In genomic region chr1:115706774-115707425, GRCh38 we compare ENCODE assay signal across 9 cellular contexts.
DNase-seq lines count a peak whose midpoint lies in the region; ATAC-seq, FAIRE-seq and TF ChIP-seq lines count a peak whose summit lies in the region.
"Had no signal": no experiment of that assay in that cellular context is flagged by ENCODE, and none has a peak within 500 bp of the region (broad histone marks: within the 10 kb centered on the region; RNA-seq: fewer than 3 reads in every experiment).

No MANE protein-coding gene starts in this region.

- H3K36me3 ChIP-seq in NT2/D1 (ENCODE audit: insufficient read depth, insufficient read length, low read length) (no peaks in the 10 kb centered on the region), H1 (ENCODE audit: control insufficient read depth in 2 of 4, insufficient read depth in 4 of 4, low read length in 3 of 4) (no peaks in the 10 kb centered on the region)
- no peaks in the 10 kb centered on the region for H3K36me3 ChIP-seq in CD8-positive, alpha-beta memory T cell (ENCODE audit: insufficient read depth, low read length)

- H3K79me1 ChIP-seq in H1 (ENCODE audit: low read depth, low read length): no peaks in the 10 kb centered on the region

- no peak overlapping the region for H2AK5ac ChIP-seq in H1 (ENCODE audit: low read depth, low read length)

- no peaks in the 10 kb centered on the region for H3K36me3 Mint-ChIP-seq in CD8-positive, alpha-beta memory T cell
- H3K36me3 Mint-ChIP-seq: activated naive CD4-positive, alpha-beta T cell treated with anti-CD3 and anti-CD28 coated beads, Interleukin-2, amount 50 U/mL, for 24 hours had no signal

- H4K91ac ChIP-seq in H1 (replicated peaks; ENCODE audit: insufficient read length, low read length): no peak overlapping the region

- POLR2A ChIA-PET in H1 (lab: Charles Lee; ENCODE audit: partially characterized antibody): no interaction called here
- POLR2A ChIA-PET in CD8-positive, alpha-beta memory T cell (lab: Charles Lee): no interaction called here

- no peak overlapping the region for H3K56ac ChIP-seq in H1 (replicated peaks; ENCODE audit: insufficient read length, low read depth, low read length)

- no peak overlapping the region for H3K9ac ChIP-seq in NT2/D1 (ENCODE audit: insufficient read length, low read depth)
- H3K9ac ChIP-seq in H1 (replicated peaks in 1 of 4; ENCODE audit: extremely low read depth in 1 of 4, low read depth in 3 of 4, low read length in 3 of 4): no peak overlapping the region

- peak; percentile 7 for FAIRE-seq in H1 (lab: Jason Lieb, UNC)

- no peaks in the 10 kb centered on the region for H4K20me1 ChIP-seq in H1 (replicated peaks in 1 of 2; ENCODE audit: control insufficient read depth in 1 of 2, insufficient read depth in 2 of 2, low read length in 2 of 2)

- ATAC-seq in HG03159 (IDR thresholded peaks at IDR 0.05; ENCODE audit: unreplicated experiment) (peak; percentile 57), HG02870 (IDR thresholded peaks at IDR 0.05; ENCODE audit: unreplicated experiment) (no peak)

- no peak overlapping the region for H2BK15ac ChIP-seq in H1 (ENCODE audit: low read length)

- no peak overlapping the region for H3K27ac Mint-ChIP-seq in CD8-positive, alpha-beta memory T cell
- H3K27ac Mint-ChIP-seq: activated naive CD4-positive, alpha-beta T cell treated with anti-CD3 and anti-CD28 coated beads, Interleukin-2, amount 50 U/mL, for 24 hours had no signal

- no peak overlapping the region for H3K4me3 Mint-ChIP-seq in CD8-positive, alpha-beta memory T cell
- H3K4me3 Mint-ChIP-seq: activated naive CD4-positive, alpha-beta T cell treated with anti-CD3 and anti-CD28 coated beads, Interleukin-2, amount 50 U/mL, for 24 hours had no signal

- no peaks in the 10 kb centered on the region for H3K4me1 Mint-ChIP-seq in CD8-positive, alpha-beta memory T cell
- H3K4me1 Mint-ChIP-seq: activated naive CD4-positive, alpha-beta T cell treated with anti-CD3 and anti-CD28 coated beads, Interleukin-2, amount 50 U/mL, for 24 hours had no signal

- peak; percentile 66 to 74 for TF ChIP-seq RAD21 in H1 (IDR thresholded peaks at IDR 0.05 in 1 of 2, conservative IDR thresholded peaks at IDR 0.05 in 1 of 2; ENCODE audit: low read depth in 2 of 2, low read length in 2 of 2)

- H3K9me3 Mint-ChIP-seq in CD8-positive, alpha-beta memory T cell: no peaks in the 10 kb centered on the region
- H3K9me3 Mint-ChIP-seq: activated naive CD4-positive, alpha-beta T cell treated with anti-CD3 and anti-CD28 coated beads, Interleukin-2, amount 50 U/mL, for 24 hours had no signal

- H3K27me3 ChIP-seq in NT2/D1 (ENCODE audit: insufficient read depth, insufficient read length) (no peaks in the 10 kb centered on the region), H1 (replicated peaks in 1 of 4; ENCODE audit: control insufficient read depth in 3 of 4, extremely low read depth in 1 of 4, insufficient read depth in 3 of 4, low read length in 3 of 4) (no peaks in the 10 kb centered on the region)
- no peaks in the 10 kb centered on the region for H3K27me3 ChIP-seq in CD8-positive, alpha-beta memory T cell (ENCODE audit: insufficient read depth, low read length, poor library complexity, severe bottlenecking)

- H4K5ac ChIP-seq in H1 (ENCODE audit: insufficient read length, low read depth, low read length): no peak overlapping the region

- H3K4me3 ChIP-seq in NT2/D1 (ENCODE audit: insufficient read length, low read depth) (no peak overlapping the region), H1 (ENCODE audit: extremely low read depth in 1 of 4, insufficient read depth in 2 of 4, low read depth in 3 of 4, low read length in 4 of 4) (no peak overlapping the region)
- no peak overlapping the region for H3K4me3 ChIP-seq in CD8-positive, alpha-beta memory T cell (ENCODE audit: low read length)

- no peak overlapping the region for H4K8ac ChIP-seq in H1 (ENCODE audit: extremely low read depth, insufficient read depth, low read length)

- CTCF ChIA-PET in H1 (lab: Charles Lee; ENCODE audit: partially characterized antibody): interaction anchor here (0.6 to 18.6 kb wide), 58 partner anchors 10 to 898 kb away, joined by 3 to 370 read pairs (median 4); partner anchors contain the start of gene CASQ2
- CTCF ChIA-PET in CD8-positive, alpha-beta memory T cell (lab: Charles Lee): interaction anchor here (0.9 to 2.0 kb wide), 6 partner anchors 11 to 569 kb away, joined by 3 to 5 read pairs (median 4); no protein-coding TSS in a partner anchor

- no peak overlapping the region for H2BK20ac ChIP-seq in H1 (ENCODE audit: low read length)

- H3K4me1 ChIP-seq in NT2/D1 (ENCODE audit: insufficient read depth, insufficient read length) (peaks cover 10% of the 10 kb centered on the region), H1 (replicated peaks in 1 of 4; ENCODE audit: control insufficient read depth in 3 of 4, insufficient read depth in 4 of 4, low read length in 3 of 4) (no peaks in the 10 kb centered on the region)
- no peaks in the 10 kb centered on the region for H3K4me1 ChIP-seq in CD8-positive, alpha-beta memory T cell (ENCODE audit: insufficient read depth, low read length)

- WGBS in H1 (ENCODE audit: extremely low coverage in 1 of 2, insufficient coverage in 1 of 2, insufficient read length in 1 of 2, insufficient replicate concordance in 2 of 2, low coverage in 1 of 2, low lambda C conversion rate in 2 of 2, missing lambda C conversion rate in 1 of 2), 2 experiments: 57% methylated on average over 7 of the region's 7 CpGs; no CpG with 5 or more reads in 1 of the 2 experiments

- H3K14ac ChIP-seq in H1 (ENCODE audit: insufficient read length): no peak overlapping the region

- H3K27ac ChIP-seq in H1 (ENCODE audit: low read depth, low read length): no peak overlapping the region
- H3K27ac ChIP-seq in CD8-positive, alpha-beta memory T cell (ENCODE audit: low read depth, low read length): no peak overlapping the region

- no peaks in the 10 kb centered on the region for H3K9me3 ChIP-seq in NT2/D1 (ENCODE audit: insufficient read depth, low read length)
- no peaks in the 10 kb centered on the region for H3K9me3 ChIP-seq in H1 (ENCODE audit: insufficient read depth in 2 of 2, low read depth in 1 of 2, low read length in 1 of 2)
- no peaks in the 10 kb centered on the region for H3K9me3 ChIP-seq in CD8-positive, alpha-beta memory T cell (ENCODE audit: low read length)

- no peak overlapping the region for H2AFZ ChIP-seq in H1 (ENCODE audit: low read length)

- H3K79me2 ChIP-seq in H1 (ENCODE audit: control insufficient read depth in 1 of 2, insufficient read depth in 2 of 2, low read length in 2 of 2): no peaks in the 10 kb centered on the region

- H2BK120ac ChIP-seq in H1 (replicated peaks; ENCODE audit: low read depth, low read length): no peak overlapping the region

- peak in 2 of 3 experiments; percentile 64 to 70; a peak in 3 of 4 replicates for TF ChIP-seq CTCF in H1 (IDR thresholded peaks at IDR 0.05; ENCODE audit: control extremely low read depth in 1 of 3, insufficient read depth in 1 of 3, low read depth in 1 of 3, low read length in 3 of 3)

- no peak for TF ChIP-seq EP300 in H1 (IDR thresholded peaks at IDR 0.05; ENCODE audit: borderline replicate concordance in 1 of 2, low read depth in 2 of 2, low read length in 2 of 2)

- DNase-seq in NOMO-1 treated with DMSO at 0.1 percent for 48 hours (lab: John Stamatoyannopoulos, UW; ENCODE audit: unreplicated experiment) (peak; percentile 30), NOMO-1 treated with dmso at 0.1 percent for 144 hours (lab: John Stamatoyannopoulos, UW; ENCODE audit: unreplicated experiment) (no peak), NT2/D1 (ENCODE audit: low read depth, low spot score) (peak; percentile 85), H1 (ENCODE audit: low read depth in 1 of 2, low spot score in 2 of 2) (no peak), myocyte (ENCODE audit: low read depth) (peak; percentile 55)
- no peak for DNase-seq in CD8-positive, alpha-beta memory T cell

- H3K23me2 ChIP-seq in H1 (ENCODE audit: low read depth, low read length): no peaks in the 10 kb centered on the region

- no peak overlapping the region for H3K4ac ChIP-seq in H1 (replicated peaks; ENCODE audit: insufficient read length, low read depth, low read length)

- TF ChIP-seq POLR2A in H1 (IDR thresholded peaks at IDR 0.05; ENCODE audit: control extremely low read depth in 1 of 2, low read depth in 2 of 2, low read length in 2 of 2): no peak

- H3K27me3 Mint-ChIP-seq in CD8-positive, alpha-beta memory T cell: peaks cover 8 to 37% of the 10 kb centered on the region in 2 donors

- H2BK12ac ChIP-seq in H1 (ENCODE audit: low read depth, low read length): no peak overlapping the region

- H3K18ac ChIP-seq in H1 (ENCODE audit: extremely low read depth, low read length): no peak overlapping the region

- H3K23ac ChIP-seq in H1 (ENCODE audit: insufficient read length): no peak overlapping the region

- H3K4me2 ChIP-seq in H1 (ENCODE audit: insufficient read depth in 1 of 2, low read depth in 2 of 2, low read length in 2 of 2): no peak overlapping the region

- no peak overlapping the region for H2BK5ac ChIP-seq in H1 (ENCODE audit: low read depth, low read length)

TF ChIP-seq in H1, 55 proteins besides CTCF, POLR2A, EP300 and RAD21:
- TF ChIP-seq RFX5 (IDR thresholded peaks at IDR 0.05; ENCODE audit: borderline replicate concordance, low read depth, low read length) (peak; percentile 48; the same call in 1 of the 2 replicates), CTBP2 (IDR thresholded peaks at IDR 0.05; ENCODE audit: borderline replicate concordance, insufficient read depth, insufficient read length, low read length) (no peak)
TF ChIP-seq in H1: peak in this region for 1.

Comparison
In these comparisons a context has a peak if more than half of its experiments do, and no peak if none do; other contexts are left out.
1. DNase-seq: peak in NOMO-1 treated with DMSO at 0.1 percent for 48 hours (single experiment), NT2/D1 (single experiment) and myocyte (single experiment); none in NOMO-1 treated with dmso at 0.1 percent for 144 hours (single experiment), H1 (0 of 2) and CD8-positive, alpha-beta memory T cell (0 of 5).